9 cellular contexts compared by ENCODE assay signal in the genomic region with DNA sequence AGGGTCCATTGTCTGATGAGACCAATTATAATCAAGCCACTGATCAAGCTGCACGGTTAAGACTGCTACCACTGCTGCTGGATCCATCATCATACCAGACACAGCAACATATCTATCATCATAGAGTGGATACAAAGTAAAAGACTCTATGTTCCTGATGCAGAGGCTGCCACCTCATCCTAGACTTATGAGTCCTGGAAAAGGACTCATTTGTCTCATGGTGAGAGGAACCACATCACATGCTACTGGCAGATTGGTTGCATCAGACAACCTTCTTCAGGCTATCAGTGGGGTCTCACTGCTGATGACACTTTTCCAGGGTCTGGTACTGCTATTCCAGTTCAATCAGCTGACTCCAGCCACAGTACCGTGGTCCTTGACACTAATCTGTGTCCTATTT.
A peak's percentile ranks its signal among the peaks of the same experiment; 100 is the strongest.
DNase-seq lines count a peak whose midpoint lies in the region; ATAC-seq and TF ChIP-seq lines count a peak whose summit lies in the region.
"Had no signal": no experiment of that assay in that cellular context is flagged by ENCODE, and none has a peak within 500 bp of the region (broad histone marks: within the 10 kb centered on the region; RNA-seq: fewer than 3 reads in every experiment).

No MANE protein-coding gene starts in this region.

- H3K4me3 ChIP-seq in AG10803 (ENCODE audit: low read length) = no peak overlapping the region
- H3K4me3 ChIP-seq in SJCRH30 = no peak overlapping the region

- H3K4me1 ChIP-seq in SJCRH30 = no peaks in the 10 kb centered on the region; the same call in 1 of the 2 replicates

- TF ChIP-seq CTCF in AG10803 (conservative IDR thresholded peaks at IDR 0.05; ENCODE audit: low read length) = no peak
- TF ChIP-seq CTCF in RWPE1 (conservative IDR thresholded peaks at IDR 0.05; ENCODE audit: low read depth) = no peak
- TF ChIP-seq CTCF in glutamatergic neuron (IDR thresholded peaks at IDR 0.05; ENCODE audit: partially characterized antibody, unreplicated experiment) = no peak

- H3K9me3 ChIP-seq in SJCRH30 (replicated peaks) = no peaks in the 10 kb centered on the region

- H3K4me1 Mint-ChIP-seq in glutamatergic neuron (ENCODE audit: low read depth, unreplicated experiment) = peaks cover 19% of the 10 kb centered on the region
- H3K4me1 Mint-ChIP-seq in activated CD8-positive, alpha-beta memory T cell treated with anti-CD3 and anti-CD28 coated beads, Interleukin-2, amount 10 ng/mL, durations not matched to agents 7 days and 5 days = peaks cover 57% of the 10 kb centered on the region

- POLR2A ChIA-PET in RWPE1 (lab: Yijun Ruan, JAX; ENCODE audit: low non-redundant PET) = no interaction called here

- H3K4me3 Mint-ChIP-seq in glutamatergic neuron (ENCODE audit: unreplicated experiment) = no peak overlapping the region
- no peak overlapping the region for H3K4me3 Mint-ChIP-seq in activated CD8-positive, alpha-beta memory T cell treated with anti-CD3 and anti-CD28 coated beads, Interleukin-2, amount 10 ng/mL, durations not matched to agents 7 days and 5 days

- H3K27me3 Mint-ChIP-seq in glutamatergic neuron (ENCODE audit: unreplicated experiment) = peaks cover 1% of the 10 kb centered on the region
- H3K27me3 Mint-ChIP-seq in activated CD8-positive, alpha-beta memory T cell treated with anti-CD3 and anti-CD28 coated beads, Interleukin-2, amount 10 ng/mL, durations not matched to agents 7 days and 5 days = no peaks in the 10 kb centered on the region

- peak overlapping the region; percentile 81 for H3K27ac ChIP-seq in RWPE1
- no peak overlapping the region for H3K27ac ChIP-seq in SJCRH30

- peak; percentile 10 for ATAC-seq in GM21723 (IDR thresholded peaks at IDR 0.05; ENCODE audit: unreplicated experiment)
- no peak for ATAC-seq in activated CD8-positive, alpha-beta memory T cell treated with anti-CD3 and anti-CD28 coated beads, Interleukin-2, amount 10 ng/mL, durations not matched to agents 7 days and 5 days

- CTCF ChIA-PET in RWPE1 (lab: Yijun Ruan, JAX) = interaction anchor here (0.6 to 0.7 kb wide), 3 partner anchors 18 to 1612 kb away, joined by 3 to 6 read pairs (median 3); no protein-coding TSS in a partner anchor
- CTCF ChIA-PET in activated CD8-positive, alpha-beta memory T cell treated with anti-CD3 and anti-CD28 coated beads, Interleukin-2, amount 10 ng/mL, durations not matched to agents 7 days and 5 days (lab: Charles Lee) = interaction anchor here (0.9 to 1.4 kb wide), 5 partner anchors 8 to 55 kb away, joined by 3 read pairs; no protein-coding TSS in a partner anchor

- H3K36me3 Mint-ChIP-seq in glutamatergic neuron (ENCODE audit: unreplicated experiment) = peaks cover 6% of the 10 kb centered on the region
- H3K36me3 Mint-ChIP-seq in activated CD8-positive, alpha-beta memory T cell treated with anti-CD3 and anti-CD28 coated beads, Interleukin-2, amount 10 ng/mL, durations not matched to agents 7 days and 5 days = peaks cover 27% of the 10 kb centered on the region

- DNase-seq in AG10803 (ENCODE audit: low read depth) = peak; percentile 33
- peak; percentile 8 for DNase-seq in RWPE1 (ENCODE audit: low spot score)
- no peak for DNase-seq in glutamatergic neuron
- DNase-seq in SJCRH30 = no peak
- DNase-seq in activated CD8-positive, alpha-beta memory T cell treated with anti-CD3 and anti-CD28 coated beads, Interleukin-2, amount 10 ng/mL, durations not matched to agents 7 days and 5 days = no peak
- no peak for DNase-seq in NCI-H526 (lab: John Stamatoyannopoulos, UW)
- DNase-seq in DMS 273 treated with DMSO at 0.1 percent for 48 hours (lab: John Stamatoyannopoulos, UW) = no peak
- DNase-seq: NCI-H2029 treated with DMSO at 0.1 percent for 48 hours had no signal

- H3K27me3 ChIP-seq in SJCRH30 = no peaks in the 10 kb centered on the region

- no peaks in the 10 kb centered on the region for H3K36me3 ChIP-seq in SJCRH30

- peak overlapping the region; percentile 52 for H3K27ac Mint-ChIP-seq in glutamatergic neuron (ENCODE audit: unreplicated experiment)
- no peak overlapping the region for H3K27ac Mint-ChIP-seq in activated CD8-positive, alpha-beta memory T cell treated with anti-CD3 and anti-CD28 coated beads, Interleukin-2, amount 10 ng/mL, durations not matched to agents 7 days and 5 days

- H3K9me3 Mint-ChIP-seq in glutamatergic neuron (ENCODE audit: unreplicated experiment) = peaks cover 3% of the 10 kb centered on the region
- H3K9me3 Mint-ChIP-seq in activated CD8-positive, alpha-beta memory T cell treated with anti-CD3 and anti-CD28 coated beads, Interleukin-2, amount 10 ng/mL, durations not matched to agents 7 days and 5 days (ENCODE audit: low read depth) = no peaks in the 10 kb centered on the region

Comparison
In these comparisons a context has a peak if more than half of its experiments do, and no peak if none do; other contexts are left out.
1. DNase-seq: peak in AG10803 (single experiment) and RWPE1 (single experiment); none in glutamatergic neuron (single experiment), SJCRH30 (0 of 2), activated CD8-positive, alpha-beta memory T cell treated with anti-CD3 and anti-CD28 coated beads, Interleukin-2, amount 10 ng/mL, durations not matched to agents 7 days and 5 days (single experiment), NCI-H526 (0 of 2) and DMS 273 treated with DMSO at 0.1 percent for 48 hours (single experiment).